In the genomic region with DNA sequence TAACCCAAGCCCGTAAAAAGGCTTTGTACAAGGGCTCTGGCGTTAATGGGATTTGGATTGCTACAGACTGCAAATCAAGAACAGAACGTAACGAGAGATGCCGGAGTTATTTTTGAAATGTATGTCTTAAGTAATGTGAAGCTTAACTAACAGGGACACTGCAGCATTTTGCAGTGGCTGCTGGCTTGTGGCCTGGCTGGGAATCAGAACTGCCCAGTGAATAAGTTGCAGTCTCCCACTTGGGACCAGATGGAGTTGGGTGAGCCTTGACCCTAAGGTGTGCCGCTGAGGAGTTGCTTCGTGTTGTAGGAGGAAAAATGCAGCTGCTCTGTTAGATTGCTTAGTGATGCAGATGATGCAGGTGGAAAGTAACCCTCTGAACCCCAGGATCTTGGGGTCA, we compare ENCODE assay signal across 24 cellular contexts.
"Had no signal": no experiment of that assay in that cellular context is flagged by ENCODE, and none has a peak within 500 bp of the region (broad histone marks: within the 10 kb centered on the region; RNA-seq: fewer than 3 reads in every experiment).

No MANE protein-coding gene starts in this region.

- H3K4me3 ChIP-seq: breast epithelium, K562, Peyer's patch, SJCRH30 had no signal

- H3K27me3 ChIP-seq: breast epithelium, Peyer's patch had no signal

- H3K9me3 ChIP-seq: breast epithelium, Peyer's patch, SJCRH30, SK-N-SH had no signal

- FAIRE-seq: K562 had no signal

- DNase-seq: activated CD4-positive, alpha-beta T cell treated with anti-CD3 and anti-CD28 coated beads for 48 hours; activated CD4-positive, alpha-beta T cell treated with anti-CD3 and anti-CD28 coated beads, Interleukin-2, amount 50 U/mL, for 4 hours; activated CD4-positive, CD25-positive, alpha-beta regulatory T cell treated with anti-CD3 and anti-CD28 coated beads, Interleukin-2, amount 50 U/mL, for 72 hours; activated CD8-positive, alpha-beta T cell treated with anti-CD3 and anti-CD28 coated beads, Interleukin-2, amount 10 ng/mL, durations not matched to agents 7 days and 5 days; activated effector memory CD4-positive, alpha-beta T cell treated with Interleukin-2 at 50 U/mL for 16 hours; activated naive CD4-positive, alpha-beta T cell; activated T-cell treated with anti-CD3 and anti-CD28 coated beads, Interleukin-2, amount 50 U/mL, for 24 hours; aorta; Karpas-422; NCI-H1417; NCI-H1930; NCI-H2107; NCI-H2171 treated with DMSO at 0.1 percent for 48 hours; NCI-H226; NCI-H526; NCI-H774; NK-92 treated with Interleukin-12 subunit alpha and Interleukin-12 subunit beta, amount 100 ng/mL, for 24 hours; Peyer's patch; Right ventricle myocardium superior; SJCRH30; SK-N-SH had no signal

- H3K36me3 ChIP-seq: breast epithelium, Peyer's patch, SJCRH30 had no signal

- H3K9ac ChIP-seq: SK-N-SH had no signal

- H3K4me1 ChIP-seq: breast epithelium, Peyer's patch, SJCRH30 had no signal

- H3K4me2 ChIP-seq: SK-N-SH had no signal

- H3K27ac ChIP-seq: breast epithelium, Peyer's patch, RWPE1, SJCRH30 had no signal

- ATAC-seq: activated CD8-positive, alpha-beta T cell treated with anti-CD3 and anti-CD28 coated beads, Interleukin-2, amount 10 ng/mL, durations not matched to agents 7 days and 5 days; K562 had no signal
